1 cellular context compared by ENCODE assay signal in genomic region chrX:18173494-18174180, GRCh38.
TF ChIP-seq lines count a peak whose summit lies in the region.

No MANE protein-coding gene starts in this region.

TF ChIP-seq in K562, 482 proteins besides CTCF, POLR2A, EP300 and RAD21 (continued from another document and continues in another):
- TF ChIP-seq ZKSCAN8 (CRISPR knock-in tag; IDR thresholded peaks at IDR 0.05) (no peak), ZC3H8 (IDR thresholded peaks at IDR 0.05) (no peak), MED1 (CRISPR knock-in tag; IDR thresholded peaks at IDR 0.05; ENCODE audit: borderline replicate concordance) (no peak), ZEB2 (IDR thresholded peaks at IDR 0.05) (no peak), JUNB (CRISPR knock-in tag; conservative IDR thresholded peaks at IDR 0.05) (no peak), TAF15 (IDR thresholded peaks at IDR 0.05; ENCODE audit: low read depth, low read length) (no peak), THAP12 (CRISPR knock-in tag; IDR thresholded peaks at IDR 0.05) (no peak), SMARCC2 (IDR thresholded peaks at IDR 0.05; ENCODE audit: low read depth) (peak; percentile 54; the same call in 1 of the 2 replicates), ZNF134 (CRISPR knock-in tag; conservative IDR thresholded peaks at IDR 0.05) (no peak), NR1H2 (CRISPR knock-in tag; IDR thresholded peaks at IDR 0.05) (no peak), HSF4 (CRISPR knock-in tag; IDR thresholded peaks at IDR 0.05; ENCODE audit: borderline replicate concordance) (no peak), CBFB (CRISPR knock-in tag; IDR thresholded peaks at IDR 0.05) (no peak), DPF2 (IDR thresholded peaks at IDR 0.05) (peak; percentile 86), FOSL1 (tag; conservative IDR thresholded peaks at IDR 0.05) (peak; percentile 84), MECOM (CRISPR knock-in tag; IDR thresholded peaks at IDR 0.05) (no peak), CREB3 (tag; conservative IDR thresholded peaks at IDR 0.05; ENCODE audit: low read depth) (no peak), ZNF778 (CRISPR knock-in tag; IDR thresholded peaks at IDR 0.05) (no peak), MEF2D (tag; conservative IDR thresholded peaks at IDR 0.05; ENCODE audit: low read depth) (no peak), SLC30A9 (CRISPR knock-in tag; IDR thresholded peaks at IDR 0.05) (no peak), ZNF224 (CRISPR knock-in tag; IDR thresholded peaks at IDR 0.05) (no peak), E2F6 (IDR thresholded peaks at IDR 0.05; ENCODE audit: borderline replicate concordance in 1 of 2, extremely low read depth in 1 of 2, insufficient read depth in 1 of 2, insufficient read length in 1 of 2, low read depth in 1 of 2, low read length in 1 of 2, poor library complexity in 1 of 2, severe bottlenecking in 1 of 2) (no peak), TFAP4 (CRISPR knock-in tag; IDR thresholded peaks at IDR 0.05; ENCODE audit: borderline replicate concordance) (peak; percentile 69; the same call in 1 of the 2 replicates), RREB1 (CRISPR knock-in tag; IDR thresholded peaks at IDR 0.05) (no peak)
- TF ChIP-seq, protein P1, sequence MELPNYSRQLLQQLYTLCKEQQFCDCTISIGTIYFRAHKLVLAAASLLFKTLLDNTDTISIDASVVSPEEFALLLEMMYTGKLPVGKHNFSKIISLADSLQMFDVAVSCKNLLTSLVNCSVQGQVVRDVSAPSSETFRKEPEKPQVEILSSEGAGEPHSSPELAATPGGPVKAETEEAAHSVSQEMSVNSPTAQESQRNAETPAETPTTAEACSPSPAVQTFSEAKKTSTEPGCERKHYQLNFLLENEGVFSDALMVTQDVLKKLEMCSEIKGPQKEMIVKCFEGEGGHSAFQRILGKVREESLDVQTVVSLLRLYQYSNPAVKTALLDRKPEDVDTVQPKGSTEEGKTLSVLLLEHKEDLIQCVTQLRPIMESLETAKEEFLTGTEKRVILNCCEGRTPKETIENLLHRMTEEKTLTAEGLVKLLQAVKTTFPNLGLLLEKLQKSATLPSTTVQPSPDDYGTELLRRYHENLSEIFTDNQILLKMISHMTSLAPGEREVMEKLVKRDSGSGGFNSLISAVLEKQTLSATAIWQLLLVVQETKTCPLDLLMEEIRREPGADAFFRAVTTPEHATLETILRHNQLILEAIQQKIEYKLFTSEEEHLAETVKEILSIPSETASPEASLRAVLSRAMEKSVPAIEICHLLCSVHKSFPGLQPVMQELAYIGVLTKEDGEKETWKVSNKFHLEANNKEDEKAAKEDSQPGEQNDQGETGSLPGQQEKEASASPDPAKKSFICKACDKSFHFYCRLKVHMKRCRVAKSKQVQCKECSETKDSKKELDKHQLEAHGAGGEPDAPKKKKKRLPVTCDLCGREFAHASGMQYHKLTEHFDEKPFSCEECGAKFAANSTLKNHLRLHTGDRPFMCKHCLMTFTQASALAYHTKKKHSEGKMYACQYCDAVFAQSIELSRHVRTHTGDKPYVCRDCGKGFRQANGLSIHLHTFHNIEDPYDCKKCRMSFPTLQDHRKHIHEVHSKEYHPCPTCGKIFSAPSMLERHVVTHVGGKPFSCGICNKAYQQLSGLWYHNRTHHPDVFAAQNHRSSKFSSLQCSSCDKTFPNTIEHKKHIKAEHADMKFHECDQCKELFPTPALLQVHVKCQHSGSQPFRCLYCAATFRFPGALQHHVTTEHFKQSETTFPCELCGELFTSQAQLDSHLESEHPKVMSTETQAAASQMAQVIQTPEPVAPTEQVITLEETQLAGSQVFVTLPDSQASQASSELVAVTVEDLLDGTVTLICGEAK (IDR thresholded peaks at IDR 0.05): 0 out of 2 replicates have a peak, but pooled peaks have one; percentile 6
- TF ChIP-seq, protein P1 (CRISPR knock-in tag; IDR thresholded peaks at IDR 0.05): no peak
- TF ChIP-seq, protein P2, sequence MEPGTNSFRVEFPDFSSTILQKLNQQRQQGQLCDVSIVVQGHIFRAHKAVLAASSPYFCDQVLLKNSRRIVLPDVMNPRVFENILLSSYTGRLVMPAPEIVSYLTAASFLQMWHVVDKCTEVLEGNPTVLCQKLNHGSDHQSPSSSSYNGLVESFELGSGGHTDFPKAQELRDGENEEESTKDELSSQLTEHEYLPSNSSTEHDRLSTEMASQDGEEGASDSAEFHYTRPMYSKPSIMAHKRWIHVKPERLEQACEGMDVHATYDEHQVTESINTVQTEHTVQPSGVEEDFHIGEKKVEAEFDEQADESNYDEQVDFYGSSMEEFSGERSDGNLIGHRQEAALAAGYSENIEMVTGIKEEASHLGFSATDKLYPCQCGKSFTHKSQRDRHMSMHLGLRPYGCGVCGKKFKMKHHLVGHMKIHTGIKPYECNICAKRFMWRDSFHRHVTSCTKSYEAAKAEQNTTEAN (CRISPR knock-in tag; IDR thresholded peaks at IDR 0.05): no peak
